ENCODE assay signal across 19 cellular contexts in genomic region chr2:130387804-130388203, GRCh38. TPM values are rescaled to one million over a fixed set of nuclear protein-coding genes. Genes with fewer than 3 reads are reported as not detected.
DNase-seq lines count a peak whose midpoint lies in the region; ATAC-seq, FAIRE-seq and TF ChIP-seq lines count a peak whose summit lies in the region.
"Had no signal": no experiment of that assay in that cellular context is flagged by ENCODE, and none has a peak within 500 bp of the region (broad histone marks: within the 10 kb centered on the region; RNA-seq: fewer than 3 reads in every experiment).

No MANE protein-coding gene starts in this region.

- POLR2A ChIA-PET in HepG2 (lab: Yijun Ruan, JAX), result no interaction called here

- ATAC-seq in right cardiac atrium, result peak; percentile 1 to 12
- no peak for ATAC-seq in stimulated activated memory B cell treated with anti-CD40 and anti-IgM and Interleukin-4, amounts not matched to agents 10 μg/mL and 1 μg/mL and 100 μg/mL, for 72 hours
- ATAC-seq in HepG2, result no peak
- ATAC-seq: activated CD8-positive, alpha-beta T cell treated with anti-CD3 and anti-CD28 coated beads, Interleukin-2, amount 10 ng/mL, durations not matched to agents 7 days and 5 days; left lobe of liver had no signal

- no peaks in the 10 kb centered on the region for H3K27me3 ChIP-seq in Karpas-422 (ENCODE audit: low read length)
- no peaks in the 10 kb centered on the region for H3K27me3 ChIP-seq in right cardiac atrium (ENCODE audit: control insufficient read depth, insufficient read depth)
- H3K27me3 ChIP-seq in HepG2 (ENCODE audit: control insufficient read depth in 1 of 2, insufficient read depth in 2 of 2, low read length in 2 of 2), result peaks cover 2 to 15% of the 10 kb centered on the region in 2 experiments; a peak in 2 of 5 replicates
- no peaks in the 10 kb centered on the region for H3K27me3 ChIP-seq in osteoblast (ENCODE audit: insufficient read depth, low read length)
- H3K27me3 ChIP-seq: brain microvascular endothelial cell, stomach had no signal

- no TSS peak for BruUV-seq in HepG2 (replicated peaks; lab: Mats Ljungman, UMichigan)

- H2AFZ ChIP-seq in Karpas-422 (ENCODE audit: low read length), result no peak overlapping the region
- H2AFZ ChIP-seq in HepG2 (ENCODE audit: low read length), result no peak overlapping the region
- no peak overlapping the region for H2AFZ ChIP-seq in osteoblast (ENCODE audit: low read length)

- H3K9me2 ChIP-seq in Karpas-422 (replicated peaks; ENCODE audit: insufficient read depth, low read length), result no peaks in the 10 kb centered on the region

- no peak overlapping the region for H3K4me3 Mint-ChIP-seq in stimulated activated memory B cell treated with anti-CD40 and anti-IgM and Interleukin-4, amounts not matched to agents 10 μg/mL and 1 μg/mL and 100 μg/mL, for 72 hours
- H3K4me3 Mint-ChIP-seq: activated CD8-positive, alpha-beta T cell treated with anti-CD3 and anti-CD28 coated beads, Interleukin-2, amount 10 ng/mL, durations not matched to agents 7 days and 5 days; CD4-positive, CD25-positive, alpha-beta regulatory T cell had no signal

- H3K9ac ChIP-seq in Karpas-422 (ENCODE audit: low read length) (peak overlapping the region; percentile 92), HepG2 (ENCODE audit: insufficient read depth, low read depth, low read length) (no peak overlapping the region)

- no peaks in the 10 kb centered on the region for H4K20me1 ChIP-seq in Karpas-422 (ENCODE audit: insufficient read depth, low read depth, low read length)
- H4K20me1 ChIP-seq in HepG2 (ENCODE audit: insufficient read depth, low read length), result no peaks in the 10 kb centered on the region
- H4K20me1 ChIP-seq in osteoblast (ENCODE audit: insufficient read depth, low read length), result peaks cover 4% of the 10 kb centered on the region

- TF ChIP-seq POLR2A in HepG2 (IDR thresholded peaks at IDR 0.05; ENCODE audit: insufficient read depth in 1 of 2, low read depth in 2 of 2, low read length in 2 of 2), result no peak

- TF ChIP-seq EP300 in HepG2 (IDR thresholded peaks at IDR 0.05; ENCODE audit: low read depth in 2 of 2, low read length in 2 of 2) (no peak), HepG2 (CRISPR knock-in tag; IDR thresholded peaks at IDR 0.05; ENCODE audit: borderline replicate concordance) (no peak)

- no peaks in the 10 kb centered on the region for H3K36me3 ChIP-seq in Karpas-422 (ENCODE audit: insufficient read depth, low read length)
- H3K36me3 ChIP-seq in HepG2 (replicated peaks in 1 of 2; ENCODE audit: control insufficient read depth in 1 of 2, insufficient read depth in 2 of 2, low read length in 2 of 2), result no peaks in the 10 kb centered on the region
- H3K36me3 ChIP-seq in osteoblast (ENCODE audit: insufficient read depth, low read length), result no peaks in the 10 kb centered on the region
- H3K36me3 ChIP-seq: brain microvascular endothelial cell had no signal

- H3K4me2 ChIP-seq in Karpas-422 (ENCODE audit: low read depth, low read length, poor library complexity, severe bottlenecking) (peak overlapping the region; percentile 88), HepG2 (ENCODE audit: low read depth, low read length) (no peak overlapping the region), osteoblast (ENCODE audit: insufficient read depth, low read length) (no peak overlapping the region)

- intact Hi-C loops in right cardiac atrium (cut with DNase I), result no loop called here
- intact Hi-C loops in HepG2 (cut with micrococcal nuclease; ENCODE audit: unreplicated experiment), result no loop called here

- no peak for TF ChIP-seq RAD21 in HepG2 (CRISPR knock-in tag; IDR thresholded peaks at IDR 0.05)

- H3K4me1 ChIP-seq in Karpas-422 (ENCODE audit: low read length) (peaks cover 74% of the 10 kb centered on the region), right cardiac atrium (ENCODE audit: control insufficient read depth, insufficient read depth, low read length) (peaks cover 13% of the 10 kb centered on the region), HepG2 (ENCODE audit: insufficient read depth, low read length) (peaks cover 22% of the 10 kb centered on the region), osteoblast (ENCODE audit: insufficient read depth, low read length) (peaks cover 11% of the 10 kb centered on the region)

- no peaks in the 10 kb centered on the region for H3K27me3 Mint-ChIP-seq in stimulated activated memory B cell treated with anti-CD40 and anti-IgM and Interleukin-4, amounts not matched to agents 10 μg/mL and 1 μg/mL and 100 μg/mL, for 72 hours

- WGBS in right cardiac atrium, result 35% methylated on average over 4 of the region's 4 CpGs
- WGBS in HepG2 (ENCODE audit: low lambda C conversion rate), result 5% methylated on average over 4 of the region's 4 CpGs

- no peaks in the 10 kb centered on the region for H3K79me2 ChIP-seq in Karpas-422 (ENCODE audit: low read length)
- no peaks in the 10 kb centered on the region for H3K79me2 ChIP-seq in HepG2 (ENCODE audit: insufficient read depth, low read length)
- H3K79me2 ChIP-seq in osteoblast (ENCODE audit: insufficient read depth, low read length), result peaks cover under 1% of the 10 kb centered on the region

- H3K9me3 ChIP-seq in Karpas-422 (ENCODE audit: low read length) (no peaks in the 10 kb centered on the region), right cardiac atrium (ENCODE audit: control insufficient read depth, low read length) (no peaks in the 10 kb centered on the region), HepG2 (ENCODE audit: low read length) (no peaks in the 10 kb centered on the region), osteoblast (ENCODE audit: low read depth, low read length) (no peaks in the 10 kb centered on the region)
- H3K9me3 ChIP-seq: stomach had no signal

- DNase-seq in Karpas-422 (peak; percentile 82), caudate nucleus (lab: John Stamatoyannopoulos, UW) (no peak), right cardiac atrium (peak in 2 of 3 donors; percentile 50 to 74), GM13976 (ENCODE audit: low spot score) (no peak), HepG2 (ENCODE audit: low spot score) (no peak), osteoblast (ENCODE audit: insufficient read length, low spot score, missing footprints) (no peak)
- DNase-seq: activated CD8-positive, alpha-beta T cell treated with anti-CD3 and anti-CD28 coated beads, Interleukin-2, amount 10 ng/mL, durations not matched to agents 7 days and 5 days; activated gamma-delta T cell; brain microvascular endothelial cell; CD4-positive, CD25-positive, alpha-beta regulatory T cell; HCEC 1CT; NCI-H524; stomach; T1000 had no signal

- H3K4me3 ChIP-seq in Karpas-422 (ENCODE audit: low read length) (peak overlapping the region; percentile 50), right cardiac atrium (ENCODE audit: low read length) (no peak overlapping the region), HepG2 (replicated peaks in 1 of 3; ENCODE audit: insufficient read depth in 1 of 3, low read depth in 2 of 3, low read length in 3 of 3) (no peak overlapping the region), osteoblast (ENCODE audit: insufficient read depth, low read length) (no peak overlapping the region)
- H3K4me3 ChIP-seq: coronary artery, stomach had no signal

- peaks cover 73% of the 10 kb centered on the region for H3K4me1 Mint-ChIP-seq in stimulated activated memory B cell treated with anti-CD40 and anti-IgM and Interleukin-4, amounts not matched to agents 10 μg/mL and 1 μg/mL and 100 μg/mL, for 72 hours

- no peak for TF ChIP-seq CTCF in GM13976 (IDR thresholded peaks at IDR 0.05; ENCODE audit: borderline replicate concordance, control extremely low read depth, extremely low read depth, insufficient read depth, missing control alignments)
- no peak for TF ChIP-seq CTCF in HepG2 (CRISPR knock-in tag; IDR thresholded peaks at IDR 0.05)
- no peak for TF ChIP-seq CTCF in osteoblast (IDR thresholded peaks at IDR 0.05; ENCODE audit: extremely low read depth, low read depth, low read length)

- peaks cover 6% of the 10 kb centered on the region for H3K36me3 Mint-ChIP-seq in stimulated activated memory B cell treated with anti-CD40 and anti-IgM and Interleukin-4, amounts not matched to agents 10 μg/mL and 1 μg/mL and 100 μg/mL, for 72 hours

- in situ Hi-C loops in GM13976 (cut with MboI; ENCODE audit: low sequenced_read_pairs, unreplicated experiment), result no loop called here
- in situ Hi-C loops in HepG2 (cut with HindIII; ENCODE audit: extremely low pct_ligation_motif_present, low pct_unique_long_range_greater_than_20kb), result no loop called here

- H3K9me3 Mint-ChIP-seq in stimulated activated memory B cell treated with anti-CD40 and anti-IgM and Interleukin-4, amounts not matched to agents 10 μg/mL and 1 μg/mL and 100 μg/mL, for 72 hours, result no peaks in the 10 kb centered on the region
- H3K9me3 Mint-ChIP-seq: CD4-positive, CD25-positive, alpha-beta regulatory T cell had no signal

- CTCF ChIA-PET in HepG2 (lab: Yijun Ruan, JAX; ENCODE audit: low intra/inter-chr PET ratio, low total read pairs), result no interaction called here

- H3K27ac ChIP-seq in Karpas-422 (ENCODE audit: low read length) (peak overlapping the region; percentile 98), caudate nucleus (ENCODE audit: low read depth, low read length) (peak overlapping the region; percentile 54), right cardiac atrium (ENCODE audit: low read length) (peak overlapping the region; percentile 70), HepG2 (ENCODE audit: extremely low read length, insufficient read depth, low read length) (no peak overlapping the region), osteoblast (ENCODE audit: low read depth, low read length) (no peak overlapping the region)
- H3K27ac ChIP-seq: brain microvascular endothelial cell, RWPE1 had no signal

- no peak for FAIRE-seq in HepG2 (lab: Jason Lieb, UNC)
- FAIRE-seq: endometrium had no signal

- peak overlapping the region; percentile 84 for H3K27ac Mint-ChIP-seq in stimulated activated memory B cell treated with anti-CD40 and anti-IgM and Interleukin-4, amounts not matched to agents 10 μg/mL and 1 μg/mL and 100 μg/mL, for 72 hours
- H3K27ac Mint-ChIP-seq: activated CD8-positive, alpha-beta T cell treated with anti-CD3 and anti-CD28 coated beads, Interleukin-2, amount 10 ng/mL, durations not matched to agents 7 days and 5 days; CD4-positive, CD25-positive, alpha-beta regulatory T cell had no signal

RNA-seq across cellular contexts. Expression of gene PTPN18, which starts 31.9 kb away (rescaled TPM):
- total RNA-seq in Karpas-422 (2014; rRNA removed; shearing (Covaris generic); ENCODE audit: low replicate concordance), result 229 and 264 TPM in 2 replicates
- total RNA-seq in right cardiac atrium, result 10 to 100 TPM; 22.9 to 26.0 (median 24.8) TPM
- polyA plus RNA-seq in right cardiac atrium, result 16.4 TPM
- total RNA-seq in HepG2 (2016; rRNA removed; fragmentation: Illumina TruSeq; extraction: Trizol), result 10.8 and 14.8 TPM in 2 replicates
- total RNA-seq in HepG2 (2016; cell fraction: cytosol; rRNA removed; fragmentation: Illumina TruSeq; extraction: Trizol; ENCODE audit: low read depth), result 8.0 and 13.0 TPM in 2 replicates
- 7.6 and 15.8 TPM in 2 replicates for total RNA-seq in HepG2 (2016; cell fraction: insoluble cytoplasmic fraction; rRNA removed; fragmentation: Illumina TruSeq; extraction: Trizol)
- total RNA-seq in HepG2 (2016; cell fraction: membrane; rRNA removed; fragmentation: Illumina TruSeq; extraction: Trizol), result 16.2 and 20.0 TPM in 2 replicates
- 20.9 and 28.1 TPM in 2 replicates for total RNA-seq in HepG2 (2016; cell fraction: nucleus; rRNA removed; fragmentation: Illumina TruSeq; extraction: Trizol)
- polyA plus RNA-seq in HepG2 (2011; rRNA removed), result 39.5 and 39.6 TPM in 2 replicates
- polyA plus RNA-seq in HepG2 (2011; cell fraction: cytosol; rRNA removed), result 19.5 and 25.1 TPM in 2 replicates
- 126 and 152 TPM in 2 replicates for polyA plus RNA-seq in HepG2 (2011; cell fraction: nucleus; rRNA removed)
- polyA plus RNA-seq in HepG2 (2012), result 18.3 and 19.5 TPM in 2 replicates
- 10.6 and 15.8 TPM in 2 replicates for polyA plus RNA-seq in HepG2 (2016; cell fraction: cytosol; fragmentation: Illumina TruSeq; extraction: Trizol; ENCODE audit: low read depth)
- 14.2 and 24.0 TPM in 2 replicates for polyA plus RNA-seq in HepG2 (2016; cell fraction: insoluble cytoplasmic fraction; fragmentation: Illumina TruSeq; extraction: Trizol; ENCODE audit: low read depth)
- polyA plus RNA-seq in HepG2 (2016; cell fraction: membrane; fragmentation: Illumina TruSeq; extraction: Trizol; ENCODE audit: low read depth), result 22.4 and 27.8 TPM in 2 replicates
- polyA plus RNA-seq in HepG2 (2016; cell fraction: nucleus; fragmentation: Illumina TruSeq; extraction: Trizol; ENCODE audit: insufficient read depth, low read depth), result 91.6 and 101 TPM in 2 replicates
- polyA minus RNA-seq in HepG2 (2011; rRNA and poly(A)+ RNA removed; ENCODE audit: low replicate concordance), result 47.1 and 49.5 TPM in 2 replicates
- 13.8 and 15.2 TPM in 2 replicates for polyA minus RNA-seq in HepG2 (2011; cell fraction: cytosol; rRNA and poly(A)+ RNA removed)
- polyA minus RNA-seq in HepG2 (2011; cell fraction: nucleus; rRNA and poly(A)+ RNA removed), result 62.4 and 69.0 TPM in 2 replicates
- 28.6 and 29.0 TPM in 2 replicates for total RNA-seq in osteoblast

RNA-seq across cellular contexts. Expression of gene IMP4, which starts 45.1 kb away (rescaled TPM):
- 233 and 379 TPM in 2 replicates for total RNA-seq in Karpas-422 (2014; rRNA removed; shearing (Covaris generic); ENCODE audit: low replicate concordance)
- 10 to 100 TPM; 48.0 to 59.9 (median 55.8) TPM for total RNA-seq in right cardiac atrium
- polyA plus RNA-seq in right cardiac atrium, result 50.4 TPM
- 142 and 153 TPM in 2 replicates for total RNA-seq in HepG2 (2016; rRNA removed; fragmentation: Illumina TruSeq; extraction: Trizol)
- 85.2 and 85.6 TPM in 2 replicates for total RNA-seq in HepG2 (2016; cell fraction: cytosol; rRNA removed; fragmentation: Illumina TruSeq; extraction: Trizol; ENCODE audit: low read depth)
- total RNA-seq in HepG2 (2016; cell fraction: insoluble cytoplasmic fraction; rRNA removed; fragmentation: Illumina TruSeq; extraction: Trizol), result 148 and 152 TPM in 2 replicates
- 114 and 119 TPM in 2 replicates for total RNA-seq in HepG2 (2016; cell fraction: membrane; rRNA removed; fragmentation: Illumina TruSeq; extraction: Trizol)
- total RNA-seq in HepG2 (2016; cell fraction: nucleus; rRNA removed; fragmentation: Illumina TruSeq; extraction: Trizol), result 83.0 and 87.0 TPM in 2 replicates
- polyA plus RNA-seq in HepG2 (2011; rRNA removed), result 158 and 167 TPM in 2 replicates
- 161 and 264 TPM in 2 replicates for polyA plus RNA-seq in HepG2 (2011; cell fraction: cytosol; rRNA removed)
- polyA plus RNA-seq in HepG2 (2011; cell fraction: nucleus; rRNA removed), result 321 and 379 TPM in 2 replicates
- 91.4 and 129 TPM in 2 replicates for polyA plus RNA-seq in HepG2 (2012)
- polyA plus RNA-seq in HepG2 (2016; cell fraction: cytosol; fragmentation: Illumina TruSeq; extraction: Trizol; ENCODE audit: low read depth), result 122 and 142 TPM in 2 replicates
- 167 and 186 TPM in 2 replicates for polyA plus RNA-seq in HepG2 (2016; cell fraction: insoluble cytoplasmic fraction; fragmentation: Illumina TruSeq; extraction: Trizol; ENCODE audit: low read depth)
- polyA plus RNA-seq in HepG2 (2016; cell fraction: membrane; fragmentation: Illumina TruSeq; extraction: Trizol; ENCODE audit: low read depth), result 126 and 131 TPM in 2 replicates
- polyA plus RNA-seq in HepG2 (2016; cell fraction: nucleus; fragmentation: Illumina TruSeq; extraction: Trizol; ENCODE audit: insufficient read depth, low read depth), result 177 and 185 TPM in 2 replicates
- 143 and 197 TPM in 2 replicates for polyA minus RNA-seq in HepG2 (2011; rRNA and poly(A)+ RNA removed; ENCODE audit: low replicate concordance)
- polyA minus RNA-seq in HepG2 (2011; cell fraction: cytosol; rRNA and poly(A)+ RNA removed), result 41.3 and 41.8 TPM in 2 replicates
- polyA minus RNA-seq in HepG2 (2011; cell fraction: nucleus; rRNA and poly(A)+ RNA removed), result 91.3 and 103 TPM in 2 replicates
- total RNA-seq in osteoblast, result 54.8 and 55.7 TPM in 2 replicates

Comparison
In these comparisons a context has a peak if more than half of its experiments do, and no peak if none do; other contexts are left out.
1. DNase-seq: peak in Karpas-422 (single experiment) and right cardiac atrium (2 of 3); none in caudate nucleus (0 of 61), GM13976 (single experiment), HepG2 (single experiment) and osteoblast (single experiment).
2. H3K27ac ChIP-seq: peak in Karpas-422 (single experiment), caudate nucleus (single experiment) and right cardiac atrium (single experiment); none in HepG2 (single experiment) and osteoblast (single experiment).
3. ATAC-seq: peak in right cardiac atrium (2 of 2); none in stimulated activated memory B cell treated with anti-CD40 and anti-IgM and Interleukin-4, amounts not matched to agents 10 μg/mL and 1 μg/mL and 100 μg/mL, for 72 hours (single experiment) and HepG2 (single experiment).